In genomic region chr12:121464331-121464730, GRCh38 we compare ENCODE assay signal across 29 cellular contexts.
DNase-seq lines count a peak whose midpoint lies in the region; ATAC-seq and TF ChIP-seq lines count a peak whose summit lies in the region.
"Had no signal": no experiment of that assay in that cellular context is flagged by ENCODE, and none has a peak within 500 bp of the region (broad histone marks: within the 10 kb centered on the region; RNA-seq: fewer than 3 reads in every experiment).

No MANE protein-coding gene starts in this region.

- H3K23ac ChIP-seq in neuronal stem cell (ENCODE audit: low read depth, low read length, poor library complexity): peak overlapping the region; percentile 75

- H3K27ac ChIP-seq in DND-41 (ENCODE audit: low read length) (no peak overlapping the region), neuronal stem cell (replicated peaks; ENCODE audit: low read length) (no peak overlapping the region), gastrocnemius medialis (no peak overlapping the region)
- H3K27ac ChIP-seq: coronary artery, KMS-11, left lung had no signal

- peaks cover 43% of the 10 kb centered on the region for H4K20me1 ChIP-seq in DND-41 (ENCODE audit: insufficient read depth, low read length)

- H3K27me3 ChIP-seq in DND-41 (ENCODE audit: insufficient read depth, low read length, poor library complexity) (no peaks in the 10 kb centered on the region), neuronal stem cell (ENCODE audit: control insufficient read depth in 3 of 3, insufficient read depth in 3 of 3, low read depth in 1 of 3, low read length in 3 of 3) (peaks cover 0 to 1% (median 0%) of the 10 kb centered on the region in 3 experiments), gastrocnemius medialis (no peaks in the 10 kb centered on the region)
- H3K27me3 ChIP-seq: left lung had no signal

- in situ Hi-C loops in gastrocnemius medialis (cut with MboI; ENCODE audit: low sequenced_read_pairs in 4 of 4): no loop called here

- CTCF ChIA-PET in activated CD4-positive, alpha-beta T cell treated with anti-CD3 and anti-CD28 coated beads, Interleukin-2, amount 10 ng/mL, durations not matched to agents 7 days and 5 days (lab: Charles Lee): interaction anchor here (1.1 to 1.7 kb wide), 6 partner anchors 7 to 330 kb away, joined by 3 to 4 read pairs (median 3); partner anchors contain the start of gene RHOF

- H3K9me3 ChIP-seq in DND-41 (ENCODE audit: insufficient read depth, low read length, severe bottlenecking) (no peaks in the 10 kb centered on the region), neuronal stem cell (replicated peaks in 1 of 2; ENCODE audit: control insufficient read depth in 2 of 2, insufficient read depth in 1 of 2, low read depth in 1 of 2, low read length in 2 of 2) (peaks cover 2 to 6% of the 10 kb centered on the region in 2 donors), gastrocnemius medialis (no peaks in the 10 kb centered on the region)
- H3K9me3 ChIP-seq: left lung had no signal

- intact Hi-C loops in gastrocnemius medialis (cut with DNase I; ENCODE audit: low total_unique reads): no loop called here

- no peak overlapping the region for H4K91ac ChIP-seq in neuronal stem cell (ENCODE audit: low read depth, low read length, poor library complexity)

- H3K4me3 ChIP-seq in DND-41 (ENCODE audit: low read depth in 1 of 2, low read length in 2 of 2): no peak overlapping the region
- no peak overlapping the region for H3K4me3 ChIP-seq in neuronal stem cell (ENCODE audit: low read length in 2 of 2)
- H3K4me3 ChIP-seq in gastrocnemius medialis: no peak overlapping the region
- H3K4me3 ChIP-seq: coronary artery, left lung had no signal

- H2BK120ac ChIP-seq in neuronal stem cell (ENCODE audit: low read depth, low read length): no peak overlapping the region

- no peak overlapping the region for H2BK15ac ChIP-seq in neuronal stem cell (ENCODE audit: low read length)

- no peak overlapping the region for H3K27ac Mint-ChIP-seq in activated CD4-positive, alpha-beta T cell treated with anti-CD3 and anti-CD28 coated beads, Interleukin-2, amount 10 ng/mL, durations not matched to agents 7 days and 5 days
- no peak overlapping the region for H3K27ac Mint-ChIP-seq in brain
- H3K27ac Mint-ChIP-seq: CD8-positive, alpha-beta T cell; effector memory CD8-positive, alpha-beta T cell had no signal

- POLR2A ChIA-PET in activated CD4-positive, alpha-beta T cell treated with anti-CD3 and anti-CD28 coated beads, Interleukin-2, amount 10 ng/mL, durations not matched to agents 7 days and 5 days (lab: Charles Lee): interaction anchor here (0.7 kb wide), 1 partner anchor 205 kb away, joined by 3 read pairs; the partner anchor contains the start of gene MORN3

- H3K79me1 ChIP-seq in neuronal stem cell (ENCODE audit: low read depth, low read length): peaks cover 12% of the 10 kb centered on the region

- no peak overlapping the region for H2BK5ac ChIP-seq in neuronal stem cell (ENCODE audit: low read length)

- peaks cover 11% of the 10 kb centered on the region for H3K36me3 Mint-ChIP-seq in activated CD4-positive, alpha-beta T cell treated with anti-CD3 and anti-CD28 coated beads, Interleukin-2, amount 10 ng/mL, durations not matched to agents 7 days and 5 days (ENCODE audit: low read depth)
- H3K36me3 Mint-ChIP-seq in brain: peaks cover 25% of the 10 kb centered on the region

- H4K8ac ChIP-seq in neuronal stem cell (ENCODE audit: low read depth, low read length): no peak overlapping the region

- peaks cover 52% of the 10 kb centered on the region for H3K4me1 Mint-ChIP-seq in activated CD4-positive, alpha-beta T cell treated with anti-CD3 and anti-CD28 coated beads, Interleukin-2, amount 10 ng/mL, durations not matched to agents 7 days and 5 days
- H3K4me1 Mint-ChIP-seq in brain: peaks cover 39% of the 10 kb centered on the region

- WGBS in neuronal stem cell (ENCODE audit: extremely low coverage in 2 of 2, insufficient read length in 2 of 2, insufficient replicate concordance in 1 of 2), 2 donors: no CpG with 5 or more reads among the region's 13 CpGs

- peak overlapping the region; percentile 23; the same call in 1 of the 2 replicates for H3K4me2 ChIP-seq in DND-41 (ENCODE audit: insufficient read depth, low read length)
- no peak overlapping the region for H3K4me2 ChIP-seq in neuronal stem cell (ENCODE audit: insufficient read depth, low read length, poor library complexity, severe bottlenecking)
- H3K4me2 ChIP-seq: KMS-11 had no signal

- H2AFZ ChIP-seq in DND-41 (ENCODE audit: low read depth, low read length) (no peak overlapping the region), neuronal stem cell (ENCODE audit: low read length) (no peak overlapping the region)

- ATAC-seq in DND-41 (ENCODE audit: insufficient read depth, low read depth): no peak
- ATAC-seq in gastrocnemius medialis: no peak
- ATAC-seq in HG02973 (IDR thresholded peaks at IDR 0.05; ENCODE audit: unreplicated experiment): no peak
- ATAC-seq: activated CD4-positive, CD25-positive, alpha-beta regulatory T cell treated with anti-CD3 and anti-CD28 coated beads, Interleukin-2, amount 50 U/mL, for 24 hours; activated naive CD4-positive, alpha-beta T cell treated with anti-CD3 and anti-CD28 coated beads, Interleukin-2, amount 50 U/mL, for 72 hours; CD8-positive, alpha-beta T cell; effector memory CD8-positive, alpha-beta T cell; left lung; stimulated activated naive B cell treated with anti-CD40 and anti-IgM and Interleukin-4, amounts not matched to agents 10 μg/mL and 1 μg/mL and 100 μg/mL, for 72 hours had no signal

- H2BK12ac ChIP-seq in neuronal stem cell (ENCODE audit: low read length): peak overlapping the region; percentile 16

- H3K4me3 Mint-ChIP-seq in activated CD4-positive, alpha-beta T cell treated with anti-CD3 and anti-CD28 coated beads, Interleukin-2, amount 10 ng/mL, durations not matched to agents 7 days and 5 days: peak overlapping the region; percentile 41
- peak overlapping the region; percentile 30 to 61 (median 38) for H3K4me3 Mint-ChIP-seq in brain
- H3K4me3 Mint-ChIP-seq: stimulated activated naive B cell treated with anti-CD40 and anti-IgM and Interleukin-4, amounts not matched to agents 10 μg/mL and 1 μg/mL and 100 μg/mL, for 72 hours had no signal

- no peaks in the 10 kb centered on the region for H3K27me3 Mint-ChIP-seq in activated CD4-positive, alpha-beta T cell treated with anti-CD3 and anti-CD28 coated beads, Interleukin-2, amount 10 ng/mL, durations not matched to agents 7 days and 5 days
- H3K27me3 Mint-ChIP-seq in brain: no peaks in the 10 kb centered on the region
- H3K27me3 Mint-ChIP-seq: effector memory CD8-positive, alpha-beta T cell; stimulated activated naive B cell treated with anti-CD40 and anti-IgM and Interleukin-4, amounts not matched to agents 10 μg/mL and 1 μg/mL and 100 μg/mL, for 72 hours had no signal

- H3K4me1 ChIP-seq in DND-41 (ENCODE audit: insufficient read depth, low read length): peaks cover 30% of the 10 kb centered on the region
- H3K4me1 ChIP-seq in neuronal stem cell (ENCODE audit: control insufficient read depth in 2 of 2, insufficient read depth in 1 of 2, low read depth in 1 of 2, low read length in 2 of 2): peaks cover 6 to 8% of the 10 kb centered on the region in 2 donors
- H3K4me1 ChIP-seq in gastrocnemius medialis: peaks cover 11 to 12% of the 10 kb centered on the region in 2 donors

- no peak for TF ChIP-seq POLR2A in gastrocnemius medialis (IDR thresholded peaks at IDR 0.05)

- no peak overlapping the region for H3K9ac ChIP-seq in DND-41 (ENCODE audit: low read depth, low read length)
- peak overlapping the region; percentile 80 for H3K9ac ChIP-seq in neuronal stem cell (ENCODE audit: low read depth, low read length, poor library complexity)
- H3K9ac ChIP-seq: KMS-11 had no signal

- no peak overlapping the region for H3K14ac ChIP-seq in neuronal stem cell (ENCODE audit: low read length)

- H3K79me2 ChIP-seq in DND-41 (ENCODE audit: insufficient read depth, low read length): peaks cover 74% of the 10 kb centered on the region

- TF ChIP-seq CTCF in DND-41 (IDR thresholded peaks at IDR 0.05; ENCODE audit: borderline replicate concordance, extremely low read depth, low read length, poor library complexity, severe bottlenecking) (no peak), brain (conservative IDR thresholded peaks at IDR 0.05) (no peak), gastrocnemius medialis (IDR thresholded peaks at IDR 0.05 in 4 of 5, conservative IDR thresholded peaks at IDR 0.05 in 1 of 5) (no peak)

- H3K9me3 Mint-ChIP-seq in activated CD4-positive, alpha-beta T cell treated with anti-CD3 and anti-CD28 coated beads, Interleukin-2, amount 10 ng/mL, durations not matched to agents 7 days and 5 days: no peaks in the 10 kb centered on the region
- H3K9me3 Mint-ChIP-seq in brain: peaks cover 0 to 7% (median 2%) of the 10 kb centered on the region in 5 experiments
- H3K9me3 Mint-ChIP-seq: activated naive CD4-positive, alpha-beta T cell treated with anti-CD3 and anti-CD28 coated beads, Interleukin-2, amount 50 U/mL, for 72 hours; CD8-positive, alpha-beta T cell; effector memory CD8-positive, alpha-beta T cell; stimulated activated naive B cell treated with anti-CD40 and anti-IgM and Interleukin-4, amounts not matched to agents 10 μg/mL and 1 μg/mL and 100 μg/mL, for 72 hours had no signal

- no peak for DNase-seq in activated CD4-positive, alpha-beta T cell treated with anti-CD3 and anti-CD28 coated beads, Interleukin-2, amount 10 ng/mL, durations not matched to agents 7 days and 5 days
- no peak for DNase-seq in activated CD4-positive, alpha-beta T cell treated with anti-CD3 and anti-CD28 coated beads for 1 hour
- no peak for DNase-seq in DND-41
- DNase-seq in neuronal stem cell (ENCODE audit: low spot score): no peak
- DNase-seq in GDM1 (lab: John Stamatoyannopoulos, UW): no peak
- DNase-seq in gastrocnemius medialis: no peak
- DNase-seq: activated CD8-positive, alpha-beta memory T cell treated with anti-CD3 and anti-CD28 coated beads for 24 hours; activated effector memory CD4-positive, alpha-beta T cell treated with Interleukin-2 at 50 U/mL for 16 hours; activated T-cell treated with anti-CD3 and anti-CD28 coated beads for 4 hours; aorta; CD8-positive, alpha-beta T cell; DMS 273 treated with DMSO at 0.1 percent for 48 hours; effector memory CD8-positive, alpha-beta T cell; EL; head of caudate nucleus; islet precursor cell; left lung; mesenchymal stem cell; NCI-H1417; NCI-H2029; NCI-H524; stimulated activated CD4-positive, alpha-beta T cell treated with anti-CD3 and anti-CD28 coated beads, Interleukin-15, amount 100 ng/mL, for 24 hours; stimulated activated naive B cell treated with anti-CD40 and anti-IgM and Interleukin-4, amounts not matched to agents 10 μg/mL and 1 μg/mL and 100 μg/mL, for 72 hours had no signal

- H3K36me3 ChIP-seq in DND-41 (ENCODE audit: insufficient read depth, low read length) (peaks cover 26% of the 10 kb centered on the region), neuronal stem cell (replicated peaks in 1 of 2; ENCODE audit: control insufficient read depth in 2 of 2, insufficient read depth in 2 of 2, low read length in 2 of 2) (peaks cover 4 to 17% of the 10 kb centered on the region in 2 donors), gastrocnemius medialis (no peaks in the 10 kb centered on the region)
- H3K36me3 ChIP-seq: left lung had no signal

- peak overlapping the region; percentile 53 for H3K18ac ChIP-seq in neuronal stem cell (ENCODE audit: low read length)

- H2AK5ac ChIP-seq in neuronal stem cell (ENCODE audit: low read depth, low read length): no peak overlapping the region

- no peak overlapping the region for H3K4ac ChIP-seq in neuronal stem cell (ENCODE audit: low read length)
